9 cellular contexts compared by ENCODE assay signal in the genomic region with DNA sequence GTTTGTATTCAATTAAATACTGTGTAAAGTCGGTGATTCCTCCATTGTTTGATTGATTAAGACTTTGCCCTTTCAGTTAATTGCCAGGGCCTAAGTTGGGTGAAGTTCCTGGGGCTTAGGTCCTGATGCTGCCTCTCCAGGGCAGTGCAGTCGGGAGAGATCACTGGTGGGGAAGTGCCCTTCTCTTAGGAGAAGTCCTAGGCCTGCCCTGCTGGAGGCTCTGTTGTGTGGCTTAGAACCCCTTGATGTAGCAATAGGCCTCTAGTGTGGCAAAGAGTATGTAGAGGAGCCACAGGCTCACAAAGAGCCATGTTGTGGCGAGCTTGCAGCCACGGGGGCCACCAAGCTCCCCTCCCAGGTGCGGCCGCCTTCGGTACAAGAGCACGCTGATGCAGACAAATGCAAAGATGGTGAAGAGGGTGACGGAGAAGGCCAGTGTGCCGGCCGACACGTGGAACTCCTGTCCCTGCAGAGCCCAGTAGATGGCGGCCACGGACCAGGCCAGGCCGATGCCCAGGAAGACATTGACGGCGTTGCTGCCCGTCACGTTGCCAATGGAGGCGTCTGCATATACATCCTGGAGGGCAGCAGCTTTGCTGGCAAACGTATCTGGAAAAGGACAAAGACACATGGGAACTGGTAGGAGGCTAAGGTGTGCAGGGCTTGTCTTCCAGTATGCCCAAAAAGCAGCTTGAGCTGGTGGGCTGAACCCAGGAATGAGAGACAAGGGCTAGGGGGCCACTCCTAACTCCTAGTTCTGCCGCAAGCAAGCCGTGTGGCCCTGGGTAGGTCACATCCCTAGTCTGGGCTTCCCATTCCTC.
A peak's percentile ranks its signal among the peaks of the same experiment; 100 is the strongest.
DNase-seq lines count a peak whose midpoint lies in the region; ATAC-seq and TF ChIP-seq lines count a peak whose summit lies in the region.
"Had no signal": no experiment of that assay in that cellular context is flagged by ENCODE, and none has a peak within 500 bp of the region (broad histone marks: within the 10 kb centered on the region; RNA-seq: fewer than 3 reads in every experiment).

No MANE protein-coding gene starts in this region.

- H3K36me3 Mint-ChIP-seq in activated naive CD8-positive, alpha-beta T cell treated with anti-CD3 and anti-CD28 coated beads for 36 hours, result no peaks in the 10 kb centered on the region
- H3K36me3 Mint-ChIP-seq: activated naive CD4-positive, alpha-beta T cell treated with anti-CD3 and anti-CD28 coated beads, Interleukin-2, amount 50 U/mL, for 72 hours had no signal

- H3K9me3 ChIP-seq in vagina, result no peaks in the 10 kb centered on the region

- H3K36me3 ChIP-seq in vagina, result no peaks in the 10 kb centered on the region

- TF ChIP-seq CTCF in vagina (IDR thresholded peaks at IDR 0.05), result no peak

- no peak overlapping the region for H3K27ac Mint-ChIP-seq in activated naive CD8-positive, alpha-beta T cell treated with anti-CD3 and anti-CD28 coated beads for 36 hours
- H3K27ac Mint-ChIP-seq: activated naive CD4-positive, alpha-beta T cell treated with anti-CD3 and anti-CD28 coated beads, Interleukin-2, amount 50 U/mL, for 72 hours had no signal

- H3K27me3 Mint-ChIP-seq in activated naive CD8-positive, alpha-beta T cell treated with anti-CD3 and anti-CD28 coated beads for 36 hours, result peaks cover 21% of the 10 kb centered on the region

- no peak overlapping the region for H3K27ac ChIP-seq in vagina

- no peak for TF ChIP-seq POLR2A in vagina (IDR thresholded peaks at IDR 0.05)

- peak; percentile 82 for ATAC-seq in left ventricle myocardium superior

- H3K27me3 ChIP-seq in vagina, result no peaks in the 10 kb centered on the region

- no peaks in the 10 kb centered on the region for H3K4me1 ChIP-seq in vagina

- no peaks in the 10 kb centered on the region for H3K9me3 Mint-ChIP-seq in activated naive CD8-positive, alpha-beta T cell treated with anti-CD3 and anti-CD28 coated beads for 36 hours
- H3K9me3 Mint-ChIP-seq: activated naive CD4-positive, alpha-beta T cell treated with anti-CD3 and anti-CD28 coated beads, Interleukin-2, amount 50 U/mL, for 72 hours had no signal

- H3K4me1 Mint-ChIP-seq in activated naive CD8-positive, alpha-beta T cell treated with anti-CD3 and anti-CD28 coated beads for 36 hours, result no peaks in the 10 kb centered on the region

- intact Hi-C loops in left ventricle myocardium superior (cut with micrococcal nuclease), result no loop called here
- intact Hi-C loops in vagina (cut with DNase I), result no loop called here

- no peak overlapping the region for H3K4me3 ChIP-seq in vagina

- H3K4me3 Mint-ChIP-seq in activated naive CD8-positive, alpha-beta T cell treated with anti-CD3 and anti-CD28 coated beads for 36 hours, result no peak overlapping the region

- DNase-seq in activated T-cell treated with anti-CD3 and anti-CD28 coated beads for 48 hours (ENCODE audit: low read depth), result peak; percentile 6
- DNase-seq in activated T-cell treated with anti-CD3 and anti-CD28 coated beads, Interleukin-2, amount 50 U/mL, for 1 hour, result no peak
- DNase-seq in NCI-H2107 treated with DMSO at 0.1 percent for 48 hours (lab: John Stamatoyannopoulos, UW; ENCODE audit: unreplicated experiment), result peak; percentile 93
- peak; percentile 20 for DNase-seq in activated naive CD8-positive, alpha-beta T cell treated with anti-CD3 and anti-CD28 coated beads for 36 hours
- DNase-seq in left ventricle myocardium superior, result peak; percentile 79
- peak; percentile 81 for DNase-seq in retina
- DNase-seq in activated CD8-positive, alpha-beta memory T cell treated with anti-CD3 and anti-CD28 coated beads, Interleukin-2, amount 50 U/mL, for 4 hours, result no peak
- DNase-seq in vagina (ENCODE audit: extremely low spot score in 2 of 2), result no peak

Comparison
In these comparisons a context has a peak if more than half of its experiments do, and no peak if none do; other contexts are left out.
1. DNase-seq: peak in activated T-cell treated with anti-CD3 and anti-CD28 coated beads for 48 hours (single experiment), NCI-H2107 treated with DMSO at 0.1 percent for 48 hours (single experiment), activated naive CD8-positive, alpha-beta T cell treated with anti-CD3 and anti-CD28 coated beads for 36 hours (single experiment), left ventricle myocardium superior (single experiment) and retina (single experiment); none in activated T-cell treated with anti-CD3 and anti-CD28 coated beads, Interleukin-2, amount 50 U/mL, for 1 hour (single experiment), activated CD8-positive, alpha-beta memory T cell treated with anti-CD3 and anti-CD28 coated beads, Interleukin-2, amount 50 U/mL, for 4 hours (single experiment) and vagina (0 of 2).